In the genomic region with DNA sequence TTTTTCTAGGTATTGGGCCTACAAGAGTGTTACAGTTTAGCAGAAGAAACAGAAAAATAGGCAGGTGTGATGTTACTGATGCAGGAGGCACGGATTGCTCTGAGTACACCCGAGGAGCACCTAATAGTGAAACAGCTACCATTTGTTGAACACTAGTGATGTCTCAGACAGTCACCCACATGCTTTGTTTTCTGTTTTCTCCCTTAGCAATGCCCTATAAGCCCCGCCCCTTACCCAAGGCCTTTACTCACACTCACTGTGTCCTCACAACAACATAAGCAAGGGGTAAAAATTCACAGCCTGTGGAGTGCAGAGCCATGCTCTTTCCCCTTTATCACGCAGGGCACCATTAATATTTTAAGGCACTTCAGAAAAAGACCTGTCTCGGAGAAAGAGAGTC, we compare ENCODE assay signal across 10 cellular contexts. TPM values are rescaled to one million over a fixed set of nuclear protein-coding genes. Genes with fewer than 3 reads are reported as not detected.
DNase-seq lines count a peak whose midpoint lies in the region; ATAC-seq, FAIRE-seq and TF ChIP-seq lines count a peak whose summit lies in the region.
"Had no signal": no experiment of that assay in that cellular context is flagged by ENCODE, and none has a peak within 500 bp of the region (broad histone marks: within the 10 kb centered on the region; RNA-seq: fewer than 3 reads in every experiment).

No MANE protein-coding gene starts in this region.

- 77 to 87% methylated on average over 5 of the region's 5 CpGs for WGBS in pancreas, 2 donors

- peaks cover 0 to 16% of the 10 kb centered on the region in 2 donors for H3K4me1 ChIP-seq in breast epithelium
- no peaks in the 10 kb centered on the region for H3K4me1 ChIP-seq in pancreas

- no peak for TF ChIP-seq POLR2A in breast epithelium (IDR thresholded peaks at IDR 0.05)

- intact Hi-C loops in breast epithelium (cut with DNase I; ENCODE audit: low total_unique reads), result no loop called here
- intact Hi-C loops in pancreas (cut with DNase I), result no loop called here

- H3K36me3 ChIP-seq in breast epithelium (no peaks in the 10 kb centered on the region), pancreas (no peaks in the 10 kb centered on the region)

- ATAC-seq in GM18867 (IDR thresholded peaks at IDR 0.05; ENCODE audit: unreplicated experiment) (peak; percentile 28), HG03521 (IDR thresholded peaks at IDR 0.05; ENCODE audit: unreplicated experiment) (peak; percentile 37), pancreas (peak in 3 of 4 donors; percentile 42 to 56 (median 54))

- H3K9me3 ChIP-seq in breast epithelium (no peaks in the 10 kb centered on the region), pancreas (no peaks in the 10 kb centered on the region)

- no peak for FAIRE-seq in pancreas (lab: Jason Lieb, UNC)

- no peaks in the 10 kb centered on the region for H3K27me3 ChIP-seq in breast epithelium
- no peaks in the 10 kb centered on the region for H3K27me3 ChIP-seq in pancreas

- peak overlapping the region; percentile 76 to 83 for H3K27ac ChIP-seq in breast epithelium
- peak overlapping the region in 3 of 4 donors; percentile 23 to 46 (median 45) for H3K27ac ChIP-seq in pancreas

- TF ChIP-seq CTCF in breast epithelium (IDR thresholded peaks at IDR 0.05), result no peak
- TF ChIP-seq CTCF in pancreas (IDR thresholded peaks at IDR 0.05), result no peak

- DNase-seq in breast epithelium (ENCODE audit: low spot score in 2 of 2), result peak in 1 of 2 donors; percentile 27
- DNase-seq in pancreas, result no peak
- no peak for DNase-seq in OCI-M1 (lab: John Stamatoyannopoulos, UW)
- DNase-seq in RPMI8226, result no peak
- DNase-seq in NCI-H345 (lab: John Stamatoyannopoulos, UW), result no peak
- DNase-seq: amniotic stem cell, foreskin melanocyte, NCI-H446 treated with DMSO at 0.1 percent for 48 hours had no signal

- H3K4me3 ChIP-seq in breast epithelium, result no peak overlapping the region
- no peak overlapping the region for H3K4me3 ChIP-seq in pancreas

RNA-seq across cellular contexts. Expression of a gene that starts 25.7 kb away (rescaled TPM):
- 10 to 100 TPM; 37.7 to 60.4 (median 39.4) TPM for total RNA-seq in breast epithelium
- 10 to 100 TPM; 15.2 to 29.7 (median 23.1) TPM for total RNA-seq in pancreas
- 10 to 100 TPM; 12.9 to 24.2 TPM for polyA plus RNA-seq in pancreas

RNA-seq across cellular contexts. Expression of a gene that starts 50.1 kb away (rescaled TPM):
- 10 to 100 TPM; 16.0 to 23.3 (median 16.3) TPM for total RNA-seq in breast epithelium
- 10 to 100 TPM in 2 of 6 donors, 1 to 10 TPM in 4; 4.9 to 13.4 (median 6.5) TPM for total RNA-seq in pancreas
- 1 to 10 TPM; 2.4 to 4.9 TPM for polyA plus RNA-seq in pancreas

RNA-seq across cellular contexts. Expression of a gene that starts 50.3 kb away (rescaled TPM):
- 1 to 10 TPM; 1.8 to 3.5 (median 2.3) TPM for total RNA-seq in breast epithelium
- total RNA-seq in pancreas, result 1 to 10 TPM in 4 of 6 donors, under 1 TPM in 2; 0.46 to 2.3 (median 1.2) TPM
- polyA plus RNA-seq in pancreas, result under 1 TPM; 0.45 to 0.57 TPM

RNA-seq across cellular contexts. Expression of a gene that starts 51.9 kb away (rescaled TPM):
- 100 to 1,000 TPM; 293 to 580 (median 571) TPM for total RNA-seq in breast epithelium
- 10 to 100 TPM; 22.6 to 77.8 (median 40.6) TPM for total RNA-seq in pancreas
- 10 to 100 TPM; 53.1 to 74.7 TPM for polyA plus RNA-seq in pancreas
